Comparison of ENCODE assay signal across 20 cellular contexts in the genomic region with DNA sequence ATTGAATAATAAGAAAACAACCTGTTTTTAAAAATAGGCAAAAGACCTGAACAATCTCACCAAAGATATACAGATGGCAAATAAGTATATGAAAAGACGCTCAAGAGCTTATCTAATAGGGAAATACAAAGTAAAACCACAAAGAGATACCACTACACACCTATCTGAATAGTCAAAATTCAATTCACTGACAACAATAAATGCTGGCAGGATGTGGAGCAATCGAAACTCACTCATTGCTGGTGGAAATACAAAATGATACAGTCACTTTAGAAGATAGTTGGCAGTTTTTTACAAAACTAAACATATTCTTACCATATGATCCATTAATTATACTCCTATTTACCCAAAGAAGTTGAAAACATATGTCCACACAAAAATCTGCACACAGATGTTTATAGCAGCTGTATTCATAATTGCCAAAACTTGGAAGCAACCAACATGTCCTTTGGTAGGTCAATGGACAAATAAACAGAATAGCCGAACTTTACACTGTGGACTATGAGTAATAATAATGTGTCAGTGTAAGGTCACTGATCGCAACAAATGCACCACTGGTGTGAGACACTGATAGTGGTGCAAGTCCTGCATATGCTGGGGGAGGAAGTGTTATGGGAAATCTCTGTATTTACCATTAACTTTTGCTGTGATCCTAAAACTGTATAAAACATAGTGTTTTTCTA.
"Had no signal": no experiment of that assay in that cellular context is flagged by ENCODE, and none has a peak within 500 bp of the region (broad histone marks: within the 10 kb centered on the region; RNA-seq: fewer than 3 reads in every experiment).

No MANE protein-coding gene starts in this region.

- H3K27me3 ChIP-seq: cardiac muscle cell, gastroesophageal sphincter, heart left ventricle, right atrium auricular region, suprapubic skin, transverse colon, uterus had no signal

- H3K9me3 ChIP-seq: prostate gland, suprapubic skin, uterus had no signal

- DNase-seq: activated CD4-positive, alpha-beta T cell treated with anti-CD3 and anti-CD28 coated beads for 36 hours; activated CD8-positive, alpha-beta T cell treated with anti-CD3 and anti-CD28 coated beads, Interleukin-2, amount 10 ng/mL, durations not matched to agents 7 days and 5 days; activated effector memory CD4-positive, alpha-beta T cell treated with anti-CD3 and anti-CD28 coated beads, Interleukin-2, amount 50 U/mL, for 16 hours; activated T-cell treated with anti-CD3 and anti-CD28 coated beads, Interleukin-2, amount 50 U/mL, for 24 hours; heart left ventricle; kidney glomerular epithelial cell; left ventricle myocardium superior; occipital lobe; stimulated activated CD4-positive, alpha-beta T cell treated with anti-CD3 and anti-CD28 coated beads, Interleukin-2, amount 100 ng/mL, for 48 hours; stimulated activated naive CD8-positive, alpha-beta T cell treated with anti-CD3 and anti-CD28 coated beads, Interleukin-15, amount 100 ng/mL, for 72 hours; SW 1271; transverse colon; uterus had no signal

- H3K4me1 ChIP-seq: gastroesophageal sphincter, heart left ventricle, prostate gland, right atrium auricular region, suprapubic skin, transverse colon, uterus had no signal

- H3K27me3 Mint-ChIP-seq: activated CD4-positive, alpha-beta T cell treated with anti-CD3 and anti-CD28 coated beads for 36 hours; activated naive CD4-positive, alpha-beta T cell treated with anti-CD3 and anti-CD28 coated beads, Interleukin-2, amount 50 U/mL, for 24 hours; activated T-cell treated with anti-CD3 and anti-CD28 coated beads, Interleukin-2, amount 50 U/mL, for 24 hours; memory B cell; stimulated activated naive CD8-positive, alpha-beta T cell treated with anti-CD3 and anti-CD28 coated beads, Interleukin-15, amount 100 ng/mL, for 72 hours had no signal

- H3K9me3 Mint-ChIP-seq: activated naive CD4-positive, alpha-beta T cell treated with anti-CD3 and anti-CD28 coated beads, Interleukin-2, amount 50 U/mL, for 24 hours; memory B cell had no signal

- H3K36me3 ChIP-seq: cardiac muscle cell, prostate gland, right atrium auricular region, uterus had no signal

- H3K27ac ChIP-seq: cardiac muscle cell, gastroesophageal sphincter, heart left ventricle, prostate gland, right atrium auricular region, suprapubic skin, transverse colon, uterus had no signal

- H3K4me3 ChIP-seq: cardiac muscle cell, gastroesophageal sphincter, heart left ventricle, prostate gland, right atrium auricular region, suprapubic skin, transverse colon, uterus had no signal

- ATAC-seq: activated CD4-positive, alpha-beta T cell treated with anti-CD3 and anti-CD28 coated beads for 36 hours; activated CD8-positive, alpha-beta T cell treated with anti-CD3 and anti-CD28 coated beads, Interleukin-2, amount 10 ng/mL, durations not matched to agents 7 days and 5 days; gastroesophageal sphincter; heart left ventricle; left ventricle myocardium superior; stimulated activated naive CD8-positive, alpha-beta T cell treated with anti-CD3 and anti-CD28 coated beads, Interleukin-15, amount 100 ng/mL, for 72 hours had no signal

- H3K27ac Mint-ChIP-seq: activated CD4-positive, alpha-beta T cell treated with anti-CD3 and anti-CD28 coated beads for 36 hours; activated CD8-positive, alpha-beta T cell treated with anti-CD3 and anti-CD28 coated beads, Interleukin-2, amount 10 ng/mL, durations not matched to agents 7 days and 5 days; activated naive CD4-positive, alpha-beta T cell treated with anti-CD3 and anti-CD28 coated beads, Interleukin-2, amount 50 U/mL, for 24 hours; activated T-cell treated with anti-CD3 and anti-CD28 coated beads, Interleukin-2, amount 50 U/mL, for 24 hours; memory B cell had no signal

- H3K4me3 Mint-ChIP-seq: activated CD4-positive, alpha-beta T cell treated with anti-CD3 and anti-CD28 coated beads for 36 hours; activated CD8-positive, alpha-beta T cell treated with anti-CD3 and anti-CD28 coated beads, Interleukin-2, amount 10 ng/mL, durations not matched to agents 7 days and 5 days; activated naive CD4-positive, alpha-beta T cell treated with anti-CD3 and anti-CD28 coated beads, Interleukin-2, amount 50 U/mL, for 24 hours; activated T-cell treated with anti-CD3 and anti-CD28 coated beads, Interleukin-2, amount 50 U/mL, for 24 hours; memory B cell; stimulated activated naive CD8-positive, alpha-beta T cell treated with anti-CD3 and anti-CD28 coated beads, Interleukin-15, amount 100 ng/mL, for 72 hours had no signal
